ENCODE assay signal across 8 cellular contexts in the genomic region with DNA sequence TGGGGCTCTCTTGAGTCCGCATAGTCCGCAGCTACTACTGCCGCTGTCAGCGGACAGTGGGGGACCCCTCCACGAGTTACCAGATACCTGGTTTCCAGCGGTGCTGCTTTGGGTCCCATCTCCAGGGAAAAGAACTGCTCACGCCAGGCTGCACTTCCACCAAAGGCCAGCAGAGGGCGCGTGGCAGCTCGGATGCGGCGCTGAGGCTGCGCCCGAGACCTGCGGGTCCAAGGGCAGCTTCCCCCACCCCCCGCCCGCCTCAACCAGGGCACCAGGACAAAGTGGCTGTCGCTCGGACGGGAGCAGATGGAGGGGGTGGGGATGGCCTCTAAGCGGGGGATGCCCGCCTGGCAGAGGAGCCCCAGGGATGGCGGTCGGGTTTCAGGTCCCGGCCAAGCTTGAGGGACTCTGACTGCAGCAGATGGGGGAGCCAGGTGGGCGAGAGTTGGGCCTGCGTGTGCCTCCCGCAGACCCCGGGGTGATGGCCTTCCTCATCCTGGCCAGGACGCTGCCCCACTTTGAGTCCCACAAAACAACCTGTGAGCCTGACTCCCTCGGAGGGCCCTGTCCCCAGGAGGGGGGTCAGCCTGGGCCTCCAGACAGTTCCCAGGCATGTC. TPM values are rescaled to one million over a fixed set of nuclear protein-coding genes. Genes with fewer than 3 reads are reported as not detected.
DNase-seq lines count a peak whose midpoint lies in the region; ATAC-seq and TF ChIP-seq lines count a peak whose summit lies in the region.

No MANE protein-coding gene starts in this region.

- no peaks in the 10 kb centered on the region for H3K4me1 ChIP-seq in MM.1S (ENCODE audit: low read length)
- no peaks in the 10 kb centered on the region for H3K4me1 ChIP-seq in uterus

- H3K9ac ChIP-seq in MM.1S (ENCODE audit: low read length): no peak overlapping the region

- POLR2A ChIA-PET in AG04450 (lab: Yijun Ruan, JAX): no interaction called here

- ATAC-seq in left lobe of liver (peak; percentile 81), HG03045 (IDR thresholded peaks at IDR 0.05; ENCODE audit: unreplicated experiment) (no peak)

- H3K27me3 ChIP-seq in AG04450 (ENCODE audit: control insufficient read depth, insufficient read depth, low read length) (no peaks in the 10 kb centered on the region), MM.1S (replicated peaks; ENCODE audit: insufficient read depth, low read length) (no peaks in the 10 kb centered on the region), uterus (peaks cover 0 to 3% of the 10 kb centered on the region in 2 donors)

- H3K27ac ChIP-seq in AG04450 (ENCODE audit: low read depth, low read length): no peak overlapping the region
- H3K27ac ChIP-seq in MM.1S (ENCODE audit: low read length): no peak overlapping the region
- no peak overlapping the region for H3K27ac ChIP-seq in uterus

- H3K4me3 ChIP-seq in AG04450 (ENCODE audit: low read depth, low read length) (no peak overlapping the region), MM.1S (ENCODE audit: low read length) (no peak overlapping the region), uterus (no peak overlapping the region)

- CTCF ChIA-PET in AG04450 (lab: Charles Lee): no interaction called here

- H3K9me3 ChIP-seq in AG04450 (ENCODE audit: control insufficient read depth, insufficient read depth, low read length): peaks cover 59% of the 10 kb centered on the region
- no peaks in the 10 kb centered on the region for H3K9me3 ChIP-seq in MM.1S (replicated peaks; ENCODE audit: insufficient read depth, low read length)
- H3K9me3 ChIP-seq in uterus: no peaks in the 10 kb centered on the region

- DNase-seq in AG04450 (ENCODE audit: low read depth, low spot score): no peak
- peak; percentile 8 for DNase-seq in MM.1S
- DNase-seq in activated naive CD4-positive, alpha-beta T cell treated with Interleukin-2 at 50 U/mL for 16 hours: peak; percentile 61
- no peak for DNase-seq in left lobe of liver (ENCODE audit: low spot score)
- DNase-seq in uterus: no peak
- DNase-seq in pons (ENCODE audit: low spot score): no peak
- no peak for DNase-seq in NCI-H2107 treated with DMSO at 0.1 percent for 48 hours (lab: John Stamatoyannopoulos, UW; ENCODE audit: unreplicated experiment)

- peak; percentile 12; the same call in 1 of the 2 replicates for TF ChIP-seq CTCF in AG04450 (IDR thresholded peaks at IDR 0.05; ENCODE audit: low read depth, low read length)
- peak; percentile 51 for TF ChIP-seq CTCF in MM.1S (IDR thresholded peaks at IDR 0.05; ENCODE audit: low read length)
- TF ChIP-seq CTCF in uterus (IDR thresholded peaks at IDR 0.05): peak in 3 of 4 experiments; percentile 14 to 59 (median 58)

- no peaks in the 10 kb centered on the region for H3K79me2 ChIP-seq in MM.1S (ENCODE audit: low read length)

- H3K36me3 ChIP-seq in MM.1S (replicated peaks; ENCODE audit: insufficient read depth, low read length) (no peaks in the 10 kb centered on the region), uterus (no peaks in the 10 kb centered on the region)

- H2AFZ ChIP-seq in MM.1S (ENCODE audit: low read length): no peak overlapping the region

- H3K9me2 ChIP-seq in MM.1S (replicated peaks; ENCODE audit: insufficient read depth, low read length): no peaks in the 10 kb centered on the region

- no peaks in the 10 kb centered on the region for H4K20me1 ChIP-seq in MM.1S (ENCODE audit: insufficient read depth, low read length)

- TF ChIP-seq POLR2A in uterus (IDR thresholded peaks at IDR 0.05): no peak

- intact Hi-C loops in uterus (cut with DNase I; ENCODE audit: low total_unique reads): no loop called here

- no peak overlapping the region for H3K4me2 ChIP-seq in MM.1S (ENCODE audit: low read depth, low read length)

- no peaks in the 10 kb centered on the region for H3F3A ChIP-seq in MM.1S (ENCODE audit: insufficient read depth, low read length)

RNA-seq across cellular contexts. Expression of a gene that starts 23.8 kb away (rescaled TPM):
- not detected in 2 replicates for polyA plus RNA-seq in AG04450 (2011; rRNA removed)
- not detected in 2 replicates for polyA minus RNA-seq in AG04450 (2011; rRNA and poly(A)+ RNA removed)
- total RNA-seq in left lobe of liver (not detected), uterus (not detected)

RNA-seq across cellular contexts. Expression of a gene that starts 45.0 kb away (rescaled TPM):
- polyA plus RNA-seq in AG04450 (2011; rRNA removed): not detected in 2 replicates
- not detected in 2 replicates for polyA minus RNA-seq in AG04450 (2011; rRNA and poly(A)+ RNA removed)
- total RNA-seq in left lobe of liver (not detected), uterus (not detected)

Comparison
In these comparisons a context has a peak if more than half of its experiments do, and no peak if none do; other contexts are left out.
1. DNase-seq: peak in MM.1S (single experiment) and activated naive CD4-positive, alpha-beta T cell treated with Interleukin-2 at 50 U/mL for 16 hours (single experiment); none in AG04450 (single experiment), left lobe of liver (single experiment), uterus (0 of 2), pons (single experiment) and NCI-H2107 treated with DMSO at 0.1 percent for 48 hours (single experiment).
2. Peak in every context shown above with its lines, with median percentiles within 50 percentile points of each other: CTCF ChIP-seq.